Comparison of ENCODE assay signal across 8 cellular contexts in the genomic region with DNA sequence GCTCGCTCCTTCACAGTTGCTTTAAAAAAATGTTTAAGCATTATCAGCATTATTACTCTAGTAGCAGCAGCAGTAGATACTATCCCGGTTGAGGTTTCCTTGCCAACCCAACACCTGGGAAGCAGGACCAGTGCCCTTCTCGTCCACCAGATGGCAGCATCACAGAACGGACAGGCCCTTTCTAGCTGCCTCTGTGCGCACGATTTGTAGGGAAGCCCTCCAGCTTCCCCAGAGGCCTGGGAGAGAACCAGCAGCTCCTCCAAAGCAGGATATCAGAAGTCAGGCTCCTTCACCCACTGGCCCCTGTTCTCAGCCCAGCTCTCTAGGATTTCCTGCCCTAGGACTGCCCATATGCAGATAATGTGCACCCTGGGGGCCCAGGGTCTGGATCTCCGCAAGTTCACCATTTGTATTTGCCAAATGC. TPM values are rescaled to one million over a fixed set of nuclear protein-coding genes. Genes with fewer than 3 reads are reported as not detected.
DNase-seq lines count a peak whose midpoint lies in the region; ATAC-seq lines count a peak whose summit lies in the region.

No MANE protein-coding gene starts in this region.

- no peaks in the 10 kb centered on the region for H3K36me3 Mint-ChIP-seq in natural killer cell treated with Interleukin-12 subunit alpha and Interleukin-12 subunit beta and Interleukin-15 and Interleukin-18, amount 100 ng/mL, for 72 hours
- H3K36me3 Mint-ChIP-seq in stimulated activated naive B cell treated with anti-CD40 and anti-IgM and Interleukin-4, amounts not matched to agents 10 μg/mL and 1 μg/mL and 100 μg/mL, for 72 hours = no peaks in the 10 kb centered on the region

- H3K27me3 Mint-ChIP-seq in natural killer cell treated with Interleukin-12 subunit alpha and Interleukin-12 subunit beta and Interleukin-15 and Interleukin-18, amount 100 ng/mL, for 72 hours = peaks cover 0 to 8% of the 10 kb centered on the region in 2 donors
- H3K27me3 Mint-ChIP-seq in stimulated activated naive B cell treated with anti-CD40 and anti-IgM and Interleukin-4, amounts not matched to agents 10 μg/mL and 1 μg/mL and 100 μg/mL, for 72 hours = peaks cover 33 to 64% of the 10 kb centered on the region in 2 donors

- H3K9me3 Mint-ChIP-seq in natural killer cell treated with Interleukin-12 subunit alpha and Interleukin-12 subunit beta and Interleukin-15 and Interleukin-18, amount 100 ng/mL, for 72 hours = no peaks in the 10 kb centered on the region
- peaks cover 0 to 1% of the 10 kb centered on the region in 2 donors for H3K9me3 Mint-ChIP-seq in stimulated activated naive B cell treated with anti-CD40 and anti-IgM and Interleukin-4, amounts not matched to agents 10 μg/mL and 1 μg/mL and 100 μg/mL, for 72 hours

- no peak overlapping the region for H3K4me3 Mint-ChIP-seq in natural killer cell treated with Interleukin-12 subunit alpha and Interleukin-12 subunit beta and Interleukin-15 and Interleukin-18, amount 100 ng/mL, for 72 hours
- no peak overlapping the region for H3K4me3 Mint-ChIP-seq in stimulated activated naive B cell treated with anti-CD40 and anti-IgM and Interleukin-4, amounts not matched to agents 10 μg/mL and 1 μg/mL and 100 μg/mL, for 72 hours

- peak; percentile 87 for ATAC-seq in GM21447 (IDR thresholded peaks at IDR 0.05; ENCODE audit: unreplicated experiment)
- ATAC-seq in natural killer cell treated with Interleukin-12 subunit alpha and Interleukin-12 subunit beta and Interleukin-15 and Interleukin-18, amount 100 ng/mL, for 72 hours = peak; percentile 63 to 80
- ATAC-seq in stimulated activated naive B cell treated with anti-CD40 and anti-IgM and Interleukin-4, amounts not matched to agents 10 μg/mL and 1 μg/mL and 100 μg/mL, for 72 hours (replicated peaks) = peak; percentile 79 to 87

- peaks cover 0 to 3% of the 10 kb centered on the region in 2 donors for H3K4me1 Mint-ChIP-seq in natural killer cell treated with Interleukin-12 subunit alpha and Interleukin-12 subunit beta and Interleukin-15 and Interleukin-18, amount 100 ng/mL, for 72 hours (ENCODE audit: low read depth in 2 of 2)
- peaks cover 0 to 3% of the 10 kb centered on the region in 2 donors for H3K4me1 Mint-ChIP-seq in stimulated activated naive B cell treated with anti-CD40 and anti-IgM and Interleukin-4, amounts not matched to agents 10 μg/mL and 1 μg/mL and 100 μg/mL, for 72 hours

- DNase-seq in D341Med (ENCODE audit: low spot score) = peak; percentile 89
- peak; percentile 81 for DNase-seq in KBM-7
- DNase-seq in OCI-M1 (lab: John Stamatoyannopoulos, UW) = peak; percentile 86
- peak; percentile 47 for DNase-seq in activated T-cell treated with anti-CD3 and anti-CD28 coated beads for 48 hours (ENCODE audit: low read depth)
- peak; percentile 71 for DNase-seq in fibroblast of gingiva (ENCODE audit: low read depth)
- DNase-seq in natural killer cell treated with Interleukin-12 subunit alpha and Interleukin-12 subunit beta and Interleukin-15 and Interleukin-18, amount 100 ng/mL, for 72 hours (ENCODE audit: low spot score) = peak; percentile 66
- DNase-seq in stimulated activated naive B cell treated with anti-CD40 and anti-IgM and Interleukin-4, amounts not matched to agents 10 μg/mL and 1 μg/mL and 100 μg/mL, for 72 hours = peak; percentile 39

- in situ Hi-C loops in KBM-7 (cut with MboI; ENCODE audit: low pct_unique_long_range_greater_than_20kb, low sequenced_read_pairs) = no loop called here

- no peak overlapping the region for H3K27ac Mint-ChIP-seq in natural killer cell treated with Interleukin-12 subunit alpha and Interleukin-12 subunit beta and Interleukin-15 and Interleukin-18, amount 100 ng/mL, for 72 hours
- H3K27ac Mint-ChIP-seq in stimulated activated naive B cell treated with anti-CD40 and anti-IgM and Interleukin-4, amounts not matched to agents 10 μg/mL and 1 μg/mL and 100 μg/mL, for 72 hours = no peak overlapping the region

RNA-seq across cellular contexts. Expression of a gene that starts 16.8 kb away (rescaled TPM):
- not detected for total RNA-seq in natural killer cell treated with Interleukin-12 subunit alpha and Interleukin-12 subunit beta and Interleukin-15 and Interleukin-18, amount 100 ng/mL, for 72 hours

Comparison
In these comparisons a context has a peak if more than half of its experiments do, and no peak if none do; other contexts are left out.
1. Peak in every context shown above with its lines: DNase-seq and ATAC-seq.
2. DNase-seq: peak in every context shown above with its lines; median percentile 89 in D341Med; 86 in OCI-M1; 81 in KBM-7; 71 in fibroblast of gingiva; 66 in natural killer cell treated with Interleukin-12 subunit alpha and Interleukin-12 subunit beta and Interleukin-15 and Interleukin-18, amount 100 ng/mL, for 72 hours; 47 in activated T-cell treated with anti-CD3 and anti-CD28 coated beads for 48 hours; 39 in stimulated activated naive B cell treated with anti-CD40 and anti-IgM and Interleukin-4, amounts not matched to agents 10 μg/mL and 1 μg/mL and 100 μg/mL, for 72 hours.